Comparison of ENCODE assay signal across 8 cellular contexts in genomic region chr20:50190251-50191064, GRCh38. TPM values are rescaled to one million over a fixed set of nuclear protein-coding genes. Genes with fewer than 3 reads are reported as not detected.
DNase-seq lines count a peak whose midpoint lies in the region; ATAC-seq lines count a peak whose summit lies in the region.

TSS of gene CEBPB (plus strand) at chr20:50190830. CDS start at chr20:50191034, 204 bp downstream.

- ATAC-seq in GM18520 (IDR thresholded peaks at IDR 0.05; ENCODE audit: unreplicated experiment): peak; percentile 28
- ATAC-seq in HG03442 (IDR thresholded peaks at IDR 0.05; ENCODE audit: unreplicated experiment): peak; percentile 47
- ATAC-seq in effector memory CD8-positive, alpha-beta T cell (replicated peaks): peak; percentile 49

- peak within 1 kb of the TSS; percentile 5 for H2BK120ac ChIP-seq in mesendoderm (ENCODE audit: low read depth, low read length)

- H3K23ac ChIP-seq in mesendoderm (ENCODE audit: low read length): peak within 1 kb of the TSS; percentile 3

- peak within 1 kb of the TSS; percentile 93 for H3K4ac ChIP-seq in mesendoderm (ENCODE audit: low read depth, low read length)

- WGBS in mesendoderm (ENCODE audit: extremely low coverage, insufficient coverage, low lambda C conversion rate): no CpG with 5 or more reads among the region's 89 CpGs

- peaks cover 12% of the 10 kb centered on the region for H3K36me3 Mint-ChIP-seq in effector memory CD8-positive, alpha-beta T cell (ENCODE audit: insufficient read depth)

- H4K8ac ChIP-seq in mesendoderm (ENCODE audit: low read depth, low read length): no peak within 1 kb of the TSS

- H2BK5ac ChIP-seq in mesendoderm (ENCODE audit: low read length): no peak within 1 kb of the TSS

- peak within 1 kb of the TSS; percentile 15 to 83 for H3K27ac Mint-ChIP-seq in effector memory CD8-positive, alpha-beta T cell

- H3K27me3 Mint-ChIP-seq in effector memory CD8-positive, alpha-beta T cell: peaks cover 8 to 9% of the 10 kb centered on the region in 2 donors

- H3K9ac ChIP-seq in mesendoderm (ENCODE audit: low read length): peak within 1 kb of the TSS; percentile 99

- H3K27ac ChIP-seq in ACC112 (ENCODE audit: low read depth, low read length) (peak within 1 kb of the TSS; percentile 83), mesendoderm (ENCODE audit: low read depth, low read length) (peak within 1 kb of the TSS; percentile 80)

- no peak within 1 kb of the TSS for H2BK15ac ChIP-seq in mesendoderm (replicated peaks; ENCODE audit: low read depth)

- H3K56ac ChIP-seq in mesendoderm (ENCODE audit: low read length): peak within 1 kb of the TSS; percentile 100

- H3K9me3 Mint-ChIP-seq in effector memory CD8-positive, alpha-beta T cell: no peaks in the 10 kb centered on the region

- H3K79me1 ChIP-seq in mesendoderm (ENCODE audit: low read length): peaks cover 16% of the 10 kb centered on the region

- peak within 1 kb of the TSS; percentile 90 to 96 for H3K4me3 Mint-ChIP-seq in effector memory CD8-positive, alpha-beta T cell

- peak within 1 kb of the TSS; percentile 81 for H3K4me2 ChIP-seq in mesendoderm (ENCODE audit: low read length)

- H4K5ac ChIP-seq in mesendoderm (ENCODE audit: low read length): no peak within 1 kb of the TSS

- peaks cover 18 to 27% of the 10 kb centered on the region in 2 donors for H3K4me1 Mint-ChIP-seq in effector memory CD8-positive, alpha-beta T cell (ENCODE audit: low read depth in 2 of 2)

- H3K4me1 ChIP-seq in ACC112 (ENCODE audit: control insufficient read depth, insufficient read depth, low read length, unreplicated experiment): peaks cover 23% of the 10 kb centered on the region
- peaks cover 16% of the 10 kb centered on the region for H3K4me1 ChIP-seq in mesendoderm (ENCODE audit: control insufficient read depth, low read depth, low read length)

- H2AK5ac ChIP-seq in mesendoderm (ENCODE audit: low read length): no peak within 1 kb of the TSS

- H3K79me2 ChIP-seq in ACC112 (ENCODE audit: control insufficient read depth, insufficient read depth, low read length, unreplicated experiment) (peaks cover 38% of the 10 kb centered on the region), mesendoderm (ENCODE audit: control insufficient read depth, insufficient read depth, low read length) (peaks cover 20% of the 10 kb centered on the region)

- H3K27me3 ChIP-seq in ACC112 (ENCODE audit: insufficient read depth, low read length) (no peaks in the 10 kb centered on the region), mesendoderm (ENCODE audit: insufficient read depth, low read length, poor library complexity) (no peaks in the 10 kb centered on the region)

- peak within 1 kb of the TSS; percentile 9 for H2AFZ ChIP-seq in ACC112 (ENCODE audit: low read length, unreplicated experiment)

- H3K18ac ChIP-seq in mesendoderm (ENCODE audit: low read length): peak within 1 kb of the TSS; percentile 89

- H3K4me3 ChIP-seq in ACC112 (ENCODE audit: low read depth, low read length) (peak within 1 kb of the TSS; percentile 86), mesendoderm (ENCODE audit: low read length) (peak within 1 kb of the TSS; percentile 97)

- peak; percentile 72 for DNase-seq in NOMO-1 treated with dmso at 0.1 percent for 144 hours (lab: John Stamatoyannopoulos, UW; ENCODE audit: unreplicated experiment)
- peak; percentile 61 to 67 for DNase-seq in activated CD8-positive, alpha-beta memory T cell treated with anti-CD3 and anti-CD28 coated beads for 4 hours (ENCODE audit: low read depth in 2 of 2)
- DNase-seq in effector memory CD8-positive, alpha-beta T cell: peak; percentile 74 to 76 (median 74)
- peak; percentile 94 for DNase-seq in mesendoderm
- peak; percentile 67 for DNase-seq in stimulated activated CD8-positive, alpha-beta memory T cell treated with anti-CD3 and anti-CD28 coated beads, Interleukin-15, amount 100 ng/mL, for 24 hours (ENCODE audit: low read depth)

- H3K36me3 ChIP-seq in ACC112 (ENCODE audit: insufficient read depth, low read length) (peaks cover 14% of the 10 kb centered on the region; the same call in 1 of the 2 replicates), mesendoderm (ENCODE audit: control insufficient read depth, insufficient read depth, low read length) (no peaks in the 10 kb centered on the region)

RNA-seq across cellular contexts. Expression of gene CEBPB, which starts in this region (rescaled TPM):
- 22.5 TPM for polyA plus RNA-seq in mesendoderm (2013, experiment 1 of 2)
- 22.8 TPM for polyA plus RNA-seq in mesendoderm (2013, experiment 2 of 2)

Comparison
In these comparisons a context has a peak if more than half of its experiments do, and no peak if none do; other contexts are left out.
1. Peak in every context shown above with its lines: DNase-seq, ATAC-seq, H3K4me3 ChIP-seq and H3K27ac ChIP-seq.